Comparison of ENCODE assay signal across 19 cellular contexts in the genomic region with DNA sequence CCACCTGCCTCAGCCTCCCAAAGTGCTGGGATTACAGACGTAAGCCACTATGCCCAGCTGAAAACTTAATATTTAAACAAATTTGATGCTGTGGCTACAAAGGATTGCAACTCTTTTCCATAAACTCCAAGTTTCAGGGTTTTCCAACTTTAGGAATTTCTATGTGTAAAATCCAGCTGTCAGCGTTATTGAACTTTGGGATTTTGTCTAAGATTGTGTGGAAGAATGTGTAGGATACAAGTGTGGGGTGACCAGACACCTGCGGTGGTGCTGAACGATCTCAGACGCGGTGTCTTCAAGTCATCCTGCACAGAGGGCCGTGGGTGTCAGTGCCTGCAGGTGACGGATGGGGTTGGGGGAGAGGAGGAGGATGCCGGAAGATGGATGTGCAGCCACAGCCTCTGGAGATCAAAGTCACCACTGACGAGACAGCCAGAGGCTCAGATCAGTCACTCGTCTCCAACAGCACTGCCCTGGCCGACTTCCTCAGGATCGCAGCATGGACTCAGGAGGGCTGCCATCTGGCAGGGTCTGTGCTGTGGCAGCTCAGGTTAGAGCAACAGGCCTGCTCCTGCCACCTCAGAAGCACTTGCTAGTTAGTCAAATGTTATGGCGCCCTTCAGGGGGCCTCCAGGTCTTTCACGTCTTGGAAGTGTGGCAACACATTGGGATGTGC. TPM values are rescaled to one million over a fixed set of nuclear protein-coding genes. Genes with fewer than 3 reads are reported as not detected.
DNase-seq lines count a peak whose midpoint lies in the region; ATAC-seq and TF ChIP-seq lines count a peak whose summit lies in the region.
"Had no signal": no experiment of that assay in that cellular context is flagged by ENCODE, and none has a peak within 500 bp of the region (broad histone marks: within the 10 kb centered on the region; RNA-seq: fewer than 3 reads in every experiment).

No MANE protein-coding gene starts in this region.

- peaks cover 15% of the 10 kb centered on the region for H4K20me1 ChIP-seq in osteoblast (ENCODE audit: insufficient read depth, low read length)

- H3K4me2 ChIP-seq in osteoblast (ENCODE audit: insufficient read depth, low read length) = no peak overlapping the region
- H3K4me2 ChIP-seq: KMS-11 had no signal

- DNase-seq in DMS 273 (lab: John Stamatoyannopoulos, UW; ENCODE audit: unreplicated experiment) (peak; percentile 51), DMS 273 treated with DMSO at 0.1 percent for 48 hours (lab: John Stamatoyannopoulos, UW) (no peak), cerebellum (ENCODE audit: low spot score) (peak; percentile 87), osteoblast (ENCODE audit: insufficient read length, low spot score, missing footprints) (peak; percentile 65), NCI-H1048 (lab: John Stamatoyannopoulos, UW) (no peak)
- peak; percentile 94 for DNase-seq in Jurkat, Clone E6-1 (ENCODE audit: low read depth, low spot score)
- DNase-seq: BE2C, GF-D8, GM23248, NCI-H1092, NCI-H748 treated with DMSO at 0.1 percent for 48 hours, PC-3 had no signal

- H3K27me3 ChIP-seq in osteoblast (ENCODE audit: insufficient read depth, low read length) = no peaks in the 10 kb centered on the region
- H3K27me3 ChIP-seq: BE2C had no signal

- no peak overlapping the region for H3K27ac ChIP-seq in osteoblast (ENCODE audit: low read depth, low read length)
- H3K27ac ChIP-seq: 22Rv1, GM23248, KMS-11, RWPE1, SJCRH30 had no signal

- H3K4me1 ChIP-seq in osteoblast (ENCODE audit: insufficient read depth, low read length) = no peaks in the 10 kb centered on the region
- H3K4me1 ChIP-seq: SJCRH30 had no signal

- H3K9me3 ChIP-seq in osteoblast (ENCODE audit: low read depth, low read length) = no peaks in the 10 kb centered on the region
- H3K9me3 ChIP-seq: BE2C had no signal

- H3K79me2 ChIP-seq in osteoblast (ENCODE audit: insufficient read depth, low read length) = peaks cover 6% of the 10 kb centered on the region

- H3K4me3 ChIP-seq in Jurkat, Clone E6-1 (ENCODE audit: low read length) = peak overlapping the region; percentile 86
- H3K4me3 ChIP-seq in osteoblast (ENCODE audit: insufficient read depth, low read length) = no peak overlapping the region
- H3K4me3 ChIP-seq: GM23248, SJCRH30 had no signal

- TF ChIP-seq CTCF in osteoblast (IDR thresholded peaks at IDR 0.05; ENCODE audit: extremely low read depth, low read depth, low read length) = no peak

- H2AFZ ChIP-seq in osteoblast (ENCODE audit: low read length) = no peak overlapping the region
- H2AFZ ChIP-seq: GM23248 had no signal

- H3K36me3 ChIP-seq in osteoblast (ENCODE audit: insufficient read depth, low read length) = peaks cover 39% of the 10 kb centered on the region

- ATAC-seq in HG03565 (IDR thresholded peaks at IDR 0.05; ENCODE audit: unreplicated experiment) (no peak), GM21529 (IDR thresholded peaks at IDR 0.05; ENCODE audit: unreplicated experiment) (no peak)
- ATAC-seq: HCT116, PC-3 had no signal

RNA-seq across cellular contexts. Expression of a gene that starts 13.0 kb away (rescaled TPM):
- polyA plus RNA-seq in Jurkat, Clone E6-1 (2012; ENCODE audit: insufficient read depth, insufficient read length) = 393 TPM
- total RNA-seq in cerebellum = 16.6 TPM
- total RNA-seq in osteoblast = 25.6 and 29.3 TPM in 2 replicates

Comparison
In these comparisons a context has a peak if more than half of its experiments do, and no peak if none do; other contexts are left out.
1. DNase-seq: peak in DMS 273 (single experiment), Jurkat, Clone E6-1 (single experiment), cerebellum (single experiment) and osteoblast (single experiment); none in DMS 273 treated with DMSO at 0.1 percent for 48 hours (single experiment) and NCI-H1048 (single experiment).